In genomic region chr6:112877134-112878100, GRCh38 we compare ENCODE assay signal across 9 cellular contexts.
DNase-seq lines count a peak whose midpoint lies in the region; ATAC-seq and TF ChIP-seq lines count a peak whose summit lies in the region.
"Had no signal": no experiment of that assay in that cellular context is flagged by ENCODE, and none has a peak within 500 bp of the region (broad histone marks: within the 10 kb centered on the region; RNA-seq: fewer than 3 reads in every experiment).

No MANE protein-coding gene starts in this region.

- DNase-seq in GM03348 (ENCODE audit: low spot score) (peak; percentile 88), RPMI7951 (ENCODE audit: low read depth) (peak; percentile 87), fibroblast of the aortic adventitia (ENCODE audit: low read depth) (peak; percentile 96), omental fat pad (ENCODE audit: low spot score) (no peak), SKM-1 treated with dmso at 0.1 percent for 144 hours (lab: John Stamatoyannopoulos, UW; ENCODE audit: unreplicated experiment) (no peak), ascending aorta (ENCODE audit: low spot score in 2 of 2) (no peak), D341Med (ENCODE audit: low spot score) (no peak)
- DNase-seq: NCI-H526 treated with DMSO at 0.1 percent for 48 hours had no signal

- TF ChIP-seq CTCF in fibroblast of the aortic adventitia (IDR thresholded peaks at IDR 0.05; ENCODE audit: insufficient read depth, low read length) = peak; percentile 19
- no peak for TF ChIP-seq CTCF in omental fat pad (IDR thresholded peaks at IDR 0.05)
- TF ChIP-seq CTCF in ascending aorta (IDR thresholded peaks at IDR 0.05) = no peak

- no peaks in the 10 kb centered on the region for H3K36me3 ChIP-seq in ascending aorta

- intact Hi-C loops in ascending aorta (cut with DNase I) = loop anchor here (5.0 kb wide), 1 partner anchor 980 kb away; the partner anchor contains the start of gene MARCKS

- peaks cover 0 to 4% of the 10 kb centered on the region in 2 donors for H3K4me1 ChIP-seq in ascending aorta

- H3K9me3 ChIP-seq in ascending aorta = no peaks in the 10 kb centered on the region

- peak; percentile 68 for ATAC-seq in omental fat pad (ENCODE audit: low FRiP score)
- ATAC-seq in HG03378 (IDR thresholded peaks at IDR 0.05; ENCODE audit: unreplicated experiment) = no peak

- peak overlapping the region in 1 of 2 donors; percentile 52 for H3K27ac ChIP-seq in ascending aorta

- H3K27me3 ChIP-seq in ascending aorta = no peaks in the 10 kb centered on the region

- H3K4me3 ChIP-seq in fibroblast of the aortic adventitia (ENCODE audit: low read depth, low read length) (no peak overlapping the region), ascending aorta (no peak overlapping the region)

Comparison
In these comparisons a context has a peak if more than half of its experiments do, and no peak if none do; other contexts are left out.
1. DNase-seq: peak in GM03348 (single experiment), RPMI7951 (single experiment) and fibroblast of the aortic adventitia (single experiment); none in omental fat pad (single experiment), SKM-1 treated with dmso at 0.1 percent for 144 hours (single experiment), ascending aorta (0 of 2) and D341Med (single experiment).